Comparison of ENCODE assay signal across 8 cellular contexts in genomic region chr11:57277845-57278720, GRCh38. TPM values are rescaled to one million over a fixed set of nuclear protein-coding genes. Genes with fewer than 3 reads are reported as not detected.
DNase-seq lines count a peak whose midpoint lies in the region; ATAC-seq, FAIRE-seq and TF ChIP-seq lines count a peak whose summit lies in the region.

No MANE protein-coding gene starts in this region.

- no peaks in the 10 kb centered on the region for H3K4me1 ChIP-seq in uterus

- no peaks in the 10 kb centered on the region for H3K9me3 ChIP-seq in uterus

- TF ChIP-seq POLR2A in uterus (IDR thresholded peaks at IDR 0.05): no peak

- intact Hi-C loops in uterus (cut with DNase I; ENCODE audit: low total_unique reads): no loop called here

- no peaks in the 10 kb centered on the region for H3K27me3 ChIP-seq in uterus

- peak overlapping the region; percentile 19 to 57 for H3K27ac ChIP-seq in uterus

- H3K36me3 ChIP-seq in uterus: no peaks in the 10 kb centered on the region

- TF ChIP-seq CTCF in AG10803 (conservative IDR thresholded peaks at IDR 0.05; ENCODE audit: low read length) (peak; percentile 83), foreskin fibroblast (IDR thresholded peaks at IDR 0.05; ENCODE audit: low read depth, low read length) (peak; percentile 87), omental fat pad (IDR thresholded peaks at IDR 0.05) (peak in 1 of 3 donors; percentile 38), uterus (IDR thresholded peaks at IDR 0.05) (peak; percentile 73 to 79 (median 76))

- H3K4me3 ChIP-seq in AG10803 (ENCODE audit: low read length): peak overlapping the region; percentile 21; the same call in 1 of the 2 replicates
- H3K4me3 ChIP-seq in foreskin fibroblast (ENCODE audit: low read depth in 1 of 2, low read length in 2 of 2): peak overlapping the region in 1 of 2 donors; percentile 9
- H3K4me3 ChIP-seq in uterus: no peak overlapping the region

- peak; percentile 31 for FAIRE-seq in GM18507 (lab: Jason Lieb, UNC)

- peak; percentile 75 for ATAC-seq in HG03139 (IDR thresholded peaks at IDR 0.05; ENCODE audit: unreplicated experiment)
- ATAC-seq in omental fat pad (ENCODE audit: low FRiP score): peak; percentile 66

- DNase-seq in AG10803 (ENCODE audit: low read depth) (peak; percentile 93), GM18507 (ENCODE audit: extremely low spot score, insufficient read length, low read depth) (peak; percentile 32), NCI-H345 (lab: John Stamatoyannopoulos, UW) (peak; percentile 48), foreskin fibroblast (peak; percentile 81 to 94), omental fat pad (ENCODE audit: low spot score) (peak; percentile 32), uterus (peak; percentile 71)
- peak; percentile 65 for DNase-seq in activated CD8-positive, alpha-beta memory T cell treated with anti-CD3 and anti-CD28 coated beads, Interleukin-2, amount 50 U/mL, for 48 hours

RNA-seq across cellular contexts. Expression of gene APLNR, which starts 41.0 kb away (rescaled TPM):
- total RNA-seq in omental fat pad (10 to 100 TPM in 1 of 4 donors, 1 to 10 TPM in 3; 1.3 to 11.2 (median 1.7) TPM), uterus (100 to 1,000 TPM in 1 of 4 donors, under 1 TPM in 1, not detected in 2; 0.58 to 112 TPM)

RNA-seq across cellular contexts. Expression of gene TNKS1BP1, which starts 46.7 kb away (rescaled TPM):
- 100 to 1,000 TPM; 119 to 162 (median 137) TPM for total RNA-seq in omental fat pad
- total RNA-seq in uterus: 100 to 1,000 TPM in 1 of 4 donors, 10 to 100 TPM in 3; 22.5 to 269 (median 70.8) TPM

RNA-seq across cellular contexts. Expression of gene SSRP1, which starts 57.6 kb away (rescaled TPM):
- 10 to 100 TPM; 53.5 to 81.8 (median 61.2) TPM for total RNA-seq in omental fat pad
- 100 to 1,000 TPM in 1 of 4 donors, 10 to 100 TPM in 3; 29.4 to 115 (median 75.3) TPM for total RNA-seq in uterus

Comparison
In these comparisons a context has a peak if more than half of its experiments do, and no peak if none do; other contexts are left out.
1. DNase-seq: peak in every context shown above with its lines; median percentile 93 in AG10803; 88 in foreskin fibroblast; 71 in uterus; 65 in activated CD8-positive, alpha-beta memory T cell treated with anti-CD3 and anti-CD28 coated beads, Interleukin-2, amount 50 U/mL, for 48 hours; 48 in NCI-H345; 32 in GM18507; 32 in omental fat pad.